Comparison of ENCODE assay signal across 17 cellular contexts in the genomic region with DNA sequence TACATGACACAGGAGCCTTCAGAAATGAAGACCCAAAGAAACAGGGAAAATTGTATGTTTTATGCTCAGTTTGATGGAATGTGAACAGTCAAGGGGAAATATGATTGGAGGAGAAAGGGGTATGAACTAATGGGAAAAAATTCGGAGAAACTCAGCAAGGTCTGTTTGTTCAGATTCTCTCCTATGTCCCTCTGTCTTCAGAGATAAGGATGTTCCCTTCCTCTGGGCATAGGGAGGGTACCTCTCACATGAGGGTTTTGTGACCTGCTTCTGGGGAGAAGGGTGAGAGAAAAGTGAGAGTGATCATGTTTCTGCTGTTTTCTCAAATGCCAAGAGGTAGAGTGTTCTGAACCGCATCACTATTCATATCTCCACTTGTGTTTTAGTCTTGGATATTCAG. TPM values are rescaled to one million over a fixed set of nuclear protein-coding genes. Genes with fewer than 3 reads are reported as not detected.
DNase-seq lines count a peak whose midpoint lies in the region; ATAC-seq and TF ChIP-seq lines count a peak whose summit lies in the region.
"Had no signal": no experiment of that assay in that cellular context is flagged by ENCODE, and none has a peak within 500 bp of the region (broad histone marks: within the 10 kb centered on the region; RNA-seq: fewer than 3 reads in every experiment).

No MANE protein-coding gene starts in this region.

- H4K91ac ChIP-seq in trophoblast cell (ENCODE audit: low read depth, low read length), result no peak overlapping the region

- H3K27me3 Mint-ChIP-seq in WTC11 (ENCODE audit: low read depth), result no peaks in the 10 kb centered on the region
- H3K27me3 Mint-ChIP-seq in activated CD4-positive, alpha-beta T cell treated with anti-CD3 and anti-CD28 coated beads, Interleukin-2, amount 10 ng/mL, durations not matched to agents 24 days and 14 days, result no peaks in the 10 kb centered on the region
- H3K27me3 Mint-ChIP-seq: CD4-positive, alpha-beta T cell had no signal

- POLR2A ChIA-PET in Panc1 (lab: Charles Lee) (no interaction called here), WTC11 (lab: Charles Lee) (interaction anchor here (0.6 kb wide), 1 partner anchor 13 kb away, joined by 5 read pairs; no protein-coding TSS in a partner anchor)

- no peak overlapping the region for H2BK12ac ChIP-seq in trophoblast cell (ENCODE audit: low read length)

- H3K14ac ChIP-seq in trophoblast cell (ENCODE audit: low read length), result no peak overlapping the region

- no peaks in the 10 kb centered on the region for H3K9me3 Mint-ChIP-seq in WTC11
- no peaks in the 10 kb centered on the region for H3K9me3 Mint-ChIP-seq in activated CD4-positive, alpha-beta T cell treated with anti-CD3 and anti-CD28 coated beads, Interleukin-2, amount 10 ng/mL, durations not matched to agents 24 days and 14 days
- H3K9me3 Mint-ChIP-seq: CD4-positive, alpha-beta T cell had no signal

- H3K4me2 ChIP-seq in trophoblast cell (ENCODE audit: low read length), result no peak overlapping the region
- H3K4me2 ChIP-seq: KMS-11 had no signal

- H3K4ac ChIP-seq in trophoblast cell (ENCODE audit: low read depth, low read length), result no peak overlapping the region

- H2BK5ac ChIP-seq in trophoblast cell (ENCODE audit: low read depth, low read length, poor library complexity), result no peak overlapping the region

- H3K36me3 Mint-ChIP-seq in WTC11, result no peaks in the 10 kb centered on the region
- no peaks in the 10 kb centered on the region for H3K36me3 Mint-ChIP-seq in activated CD4-positive, alpha-beta T cell treated with anti-CD3 and anti-CD28 coated beads, Interleukin-2, amount 10 ng/mL, durations not matched to agents 24 days and 14 days (ENCODE audit: low read depth)

- ATAC-seq in Panc1 (no peak), WTC11 (no peak), GM18520 (IDR thresholded peaks at IDR 0.05; ENCODE audit: unreplicated experiment) (no peak)
- ATAC-seq: SK-N-SH treated with all-trans-retinoic acid at 6 μM for 48 hours had no signal

- H2AFZ ChIP-seq in trophoblast cell (ENCODE audit: insufficient read depth, low read length, poor library complexity), result no peak overlapping the region

- no peaks in the 10 kb centered on the region for H3K79me1 ChIP-seq in trophoblast cell (ENCODE audit: low read length)

- no CpG with 5 or more reads among the region's 2 CpGs for WGBS in trophoblast cell (ENCODE audit: extremely low coverage, insufficient coverage, insufficient read length)

- H3K4me1 ChIP-seq in Panc1 (ENCODE audit: control insufficient read depth, insufficient read depth, low read length) (peaks cover 21% of the 10 kb centered on the region), trophoblast cell (ENCODE audit: control insufficient read depth in 1 of 2, insufficient read depth in 2 of 2, low read length in 2 of 2) (peaks cover 0 to 3% of the 10 kb centered on the region in 2 experiments)

- H3K4me1 Mint-ChIP-seq in WTC11, result peaks cover 12% of the 10 kb centered on the region
- no peaks in the 10 kb centered on the region for H3K4me1 Mint-ChIP-seq in activated CD4-positive, alpha-beta T cell treated with anti-CD3 and anti-CD28 coated beads, Interleukin-2, amount 10 ng/mL, durations not matched to agents 24 days and 14 days

- CTCF ChIA-PET in Panc1 (lab: Charles Lee) (no interaction called here), WTC11 (lab: Charles Lee) (interaction anchor here (0.8 to 1.3 kb wide), 3 partner anchors 26 to 271 kb away, joined by 4 read pairs; a partner anchor contains a TSS)

- H3K9ac ChIP-seq in trophoblast cell (ENCODE audit: low read length), result no peak overlapping the region
- H3K9ac ChIP-seq: KMS-11 had no signal

- H2BK120ac ChIP-seq in trophoblast cell (ENCODE audit: insufficient read depth, low read length, poor library complexity), result no peak overlapping the region

- no peak overlapping the region for H4K8ac ChIP-seq in trophoblast cell (ENCODE audit: low read depth, low read length)

- in situ Hi-C loops in Panc1 (cut with HindIII; ENCODE audit: low pct_unique_long_range_greater_than_20kb, low sequenced_read_pairs), result no loop called here

- H3K36me3 ChIP-seq in Panc1 (ENCODE audit: control insufficient read depth, insufficient read depth, low read length) (no peaks in the 10 kb centered on the region), trophoblast cell (ENCODE audit: control insufficient read depth in 1 of 2, insufficient read depth in 2 of 2, low read length in 2 of 2) (no peaks in the 10 kb centered on the region)

- peak overlapping the region; percentile 37 for H2AK5ac ChIP-seq in trophoblast cell (ENCODE audit: low read length)

- intact Hi-C loops in Panc1 (cut with micrococcal nuclease; ENCODE audit: unreplicated experiment), result loop anchor here (10.0 kb wide), 2 partner anchors 125 to 225 kb away; a partner anchor contains a TSS
- intact Hi-C loops in activated CD4-positive, alpha-beta T cell treated with anti-CD3 and anti-CD28 coated beads, Interleukin-2, amount 10 ng/mL, durations not matched to agents 24 days and 14 days (cut with micrococcal nuclease), result no loop called here

- H3K9me3 ChIP-seq in Panc1 (ENCODE audit: control insufficient read depth, insufficient read depth, low read depth, low read length) (no peaks in the 10 kb centered on the region), trophoblast cell (ENCODE audit: insufficient read depth, low read depth, low read length) (no peaks in the 10 kb centered on the region)

- H3K27ac Mint-ChIP-seq in WTC11, result peak overlapping the region; percentile 47; the same call in 1 of the 2 replicates
- no peak overlapping the region for H3K27ac Mint-ChIP-seq in activated CD4-positive, alpha-beta T cell treated with anti-CD3 and anti-CD28 coated beads, Interleukin-2, amount 10 ng/mL, durations not matched to agents 24 days and 14 days
- H3K27ac Mint-ChIP-seq: CD4-positive, alpha-beta T cell had no signal

- no peak for TF ChIP-seq CTCF in Panc1 (IDR thresholded peaks at IDR 0.05)
- no peak for TF ChIP-seq CTCF in WTC11 (IDR thresholded peaks at IDR 0.05)

- H3K79me2 ChIP-seq in trophoblast cell (ENCODE audit: control insufficient read depth, insufficient read depth, low read length, poor library complexity), result no peaks in the 10 kb centered on the region

- BruUV-seq in Panc1 (replicated peaks; lab: Mats Ljungman, UMichigan), result no TSS peak

- no peak overlapping the region for H4K12ac ChIP-seq in trophoblast cell (ENCODE audit: low read depth, low read length)

- peak overlapping the region; percentile 58; the same call in 1 of the 2 replicates for H3K27ac ChIP-seq in Panc1 (ENCODE audit: low read length)
- H3K27ac ChIP-seq in trophoblast cell (ENCODE audit: low read depth, low read length), result no peak overlapping the region
- H3K27ac ChIP-seq: HL-60, KMS-11 had no signal

- H3K4me3 Mint-ChIP-seq in WTC11, result no peak overlapping the region
- no peak overlapping the region for H3K4me3 Mint-ChIP-seq in activated CD4-positive, alpha-beta T cell treated with anti-CD3 and anti-CD28 coated beads, Interleukin-2, amount 10 ng/mL, durations not matched to agents 24 days and 14 days
- H3K4me3 Mint-ChIP-seq: CD4-positive, alpha-beta T cell had no signal

- H3K18ac ChIP-seq in trophoblast cell (ENCODE audit: low read length), result no peak overlapping the region

- DNase-seq in HUDEP-2 (lab: John Stamatoyannopoulos, UW; ENCODE audit: unreplicated experiment in 76 of 76) (peak in 49 of 76 experiments; percentile 2 to 72 (median 32)), Panc1 (ENCODE audit: low read depth, low spot score) (no peak), WTC11 (ENCODE audit: low spot score) (no peak), trophoblast cell (peak in 1 of 2 donors; percentile 27), glomerular visceral epithelial cell (ENCODE audit: extremely low spot score) (no peak)
- DNase-seq in activated CD4-positive, alpha-beta T cell treated with anti-CD3 and anti-CD28 coated beads, Interleukin-2, amount 10 ng/mL, durations not matched to agents 24 days and 14 days, result no peak
- DNase-seq: CD4-positive, alpha-beta T cell; COR-L47; DMS 273 treated with DMSO at 0.1 percent for 48 hours; NCI-H1092 treated with DMSO at 0.1 percent for 48 hours; NCI-H2029; NCI-H446; NCI-H526 had no signal

- H3K4me3 ChIP-seq in Panc1 (ENCODE audit: low read depth in 2 of 2, low read length in 2 of 2) (no peak overlapping the region), trophoblast cell (ENCODE audit: low read depth, low read length) (no peak overlapping the region)

- H3K23ac ChIP-seq in trophoblast cell (ENCODE audit: low read length), result no peak overlapping the region

- no peaks in the 10 kb centered on the region for H3K27me3 ChIP-seq in Panc1 (ENCODE audit: control insufficient read depth, insufficient read depth, low read length)
- no peaks in the 10 kb centered on the region for H3K27me3 ChIP-seq in trophoblast cell (ENCODE audit: insufficient read depth, low read length)

TF ChIP-seq in WTC11, 78 proteins besides CTCF, POLR2A, EP300 and RAD21 (continues in another document):
- TF ChIP-seq MXD4 (CRISPR knock-in tag; IDR thresholded peaks at IDR 0.05; ENCODE audit: borderline replicate concordance), result no peak
- no peak for TF ChIP-seq HMGA2 (CRISPR knock-in tag; IDR thresholded peaks at IDR 0.05)
- TF ChIP-seq, protein P1, sequence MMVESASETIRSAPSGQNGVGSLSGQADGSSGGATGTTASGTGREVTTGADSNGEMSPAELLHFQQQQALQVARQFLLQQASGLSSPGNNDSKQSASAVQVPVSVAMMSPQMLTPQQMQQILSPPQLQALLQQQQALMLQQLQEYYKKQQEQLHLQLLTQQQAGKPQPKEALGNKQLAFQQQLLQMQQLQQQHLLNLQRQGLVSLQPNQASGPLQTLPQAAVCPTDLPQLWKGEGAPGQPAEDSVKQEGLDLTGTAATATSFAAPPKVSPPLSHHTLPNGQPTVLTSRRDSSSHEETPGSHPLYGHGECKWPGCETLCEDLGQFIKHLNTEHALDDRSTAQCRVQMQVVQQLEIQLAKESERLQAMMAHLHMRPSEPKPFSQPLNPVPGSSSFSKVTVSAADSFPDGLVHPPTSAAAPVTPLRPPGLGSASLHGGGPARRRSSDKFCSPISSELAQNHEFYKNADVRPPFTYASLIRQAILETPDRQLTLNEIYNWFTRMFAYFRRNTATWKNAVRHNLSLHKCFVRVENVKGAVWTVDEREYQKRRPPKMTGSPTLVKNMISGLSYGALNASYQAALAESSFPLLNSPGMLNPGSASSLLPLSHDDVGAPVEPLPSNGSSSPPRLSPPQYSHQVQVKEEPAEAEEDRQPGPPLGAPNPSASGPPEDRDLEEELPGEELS (CRISPR knock-in tag; IDR thresholded peaks at IDR 0.05), result no peak
- no peak for TF ChIP-seq RORB (CRISPR knock-in tag; IDR thresholded peaks at IDR 0.05)

RNA-seq across cellular contexts. Expression of a gene that starts 26.6 kb away (rescaled TPM):
- 155 TPM for total RNA-seq in Panc1 (2021; ENCODE audit: unreplicated experiment)
- polyA plus RNA-seq in Panc1 (2012; ENCODE audit: insufficient read length), result 69.9 TPM
- total RNA-seq in WTC11 (2021), result 30.8 to 41.2 TPM (median 31.2 TPM) in 3 replicates
- 143 and 152 TPM in 2 replicates for polyA plus RNA-seq in trophoblast cell (2013)
- total RNA-seq in activated CD4-positive, alpha-beta T cell treated with anti-CD3 and anti-CD28 coated beads, Interleukin-2, amount 10 ng/mL, durations not matched to agents 24 days and 14 days, result 94.6 and 98.2 TPM in 2 replicates

Comparison
In these comparisons a context has a peak if more than half of its experiments do, and no peak if none do; other contexts are left out.
1. DNase-seq: peak in HUDEP-2 (49 of 76); none in Panc1 (single experiment), WTC11 (single experiment), glomerular visceral epithelial cell (single experiment) and activated CD4-positive, alpha-beta T cell treated with anti-CD3 and anti-CD28 coated beads, Interleukin-2, amount 10 ng/mL, durations not matched to agents 24 days and 14 days (single experiment).